1 cellular context compared by ENCODE assay signal in genomic region chr6:34352305-34352937, GRCh38.
TF ChIP-seq lines count a peak whose summit lies in the region.

No MANE protein-coding gene starts in this region.

TF ChIP-seq in GM12878, 131 proteins besides CTCF, POLR2A, EP300 and RAD21:
- TF ChIP-seq RUNX3 (IDR thresholded peaks at IDR 0.05; ENCODE audit: low read length), result peak; percentile 54; the same call in 1 of the 2 replicates
- 0 out of 2 replicates have a peak, but pooled peaks have one; percentile 39 for TF ChIP-seq NR2F1 (conservative IDR thresholded peaks at IDR 0.05)
- no peak for TF ChIP-seq PML (IDR thresholded peaks at IDR 0.05; ENCODE audit: low read length)
